Comparison of ENCODE assay signal across 8 cellular contexts in genomic region chr1:55640708-55641473, GRCh38.
DNase-seq lines count a peak whose midpoint lies in the region; ATAC-seq and TF ChIP-seq lines count a peak whose summit lies in the region.

No MANE protein-coding gene starts in this region.

- peaks cover 50% of the 10 kb centered on the region for H3K4me1 Mint-ChIP-seq in mesothelial cell of epicardium
- H3K4me1 Mint-ChIP-seq in glutamatergic neuron (ENCODE audit: low read depth, unreplicated experiment) = no peaks in the 10 kb centered on the region

- H3K36me3 Mint-ChIP-seq in mesothelial cell of epicardium = no peaks in the 10 kb centered on the region
- H3K36me3 Mint-ChIP-seq in glutamatergic neuron (ENCODE audit: unreplicated experiment) = peaks cover 4% of the 10 kb centered on the region

- H3K36me3 ChIP-seq in Peyer's patch = no peaks in the 10 kb centered on the region
- H3K36me3 ChIP-seq in stomach smooth muscle (ENCODE audit: control insufficient read depth in 2 of 2, insufficient read depth in 2 of 2, low read length in 2 of 2) = no peaks in the 10 kb centered on the region

- H3K27ac Mint-ChIP-seq in mesothelial cell of epicardium (peak overlapping the region; percentile 28), glutamatergic neuron (ENCODE audit: unreplicated experiment) (no peak overlapping the region)

- no peaks in the 10 kb centered on the region for H3K27me3 ChIP-seq in Peyer's patch
- no peaks in the 10 kb centered on the region for H3K27me3 ChIP-seq in stomach smooth muscle (ENCODE audit: control insufficient read depth in 1 of 2, insufficient read depth in 2 of 2, low read length in 2 of 2)

- TF ChIP-seq POLR2A in Peyer's patch (IDR thresholded peaks at IDR 0.05) = no peak

- TF ChIP-seq CTCF in AG09309 (IDR thresholded peaks at IDR 0.05; ENCODE audit: control insufficient read depth, insufficient read depth, low read depth, low read length, missing control alignments) = no peak
- no peak for TF ChIP-seq CTCF in Peyer's patch (IDR thresholded peaks at IDR 0.05)
- TF ChIP-seq CTCF in coronary artery (IDR thresholded peaks at IDR 0.05) = no peak
- TF ChIP-seq CTCF in mesothelial cell of epicardium (IDR thresholded peaks at IDR 0.05; ENCODE audit: unreplicated experiment) = no peak
- no peak for TF ChIP-seq CTCF in glutamatergic neuron (IDR thresholded peaks at IDR 0.05; ENCODE audit: partially characterized antibody, unreplicated experiment)

- H3K27me3 Mint-ChIP-seq in mesothelial cell of epicardium (ENCODE audit: low read depth) = no peaks in the 10 kb centered on the region
- no peaks in the 10 kb centered on the region for H3K27me3 Mint-ChIP-seq in glutamatergic neuron (ENCODE audit: unreplicated experiment)

- peak; percentile 83 for ATAC-seq in GM19395 (IDR thresholded peaks at IDR 0.05; ENCODE audit: unreplicated experiment)

- DNase-seq in AG09309 (ENCODE audit: low read depth) = peak; percentile 55
- DNase-seq in Peyer's patch = peak in 2 of 3 donors; percentile 49 to 74
- no peak for DNase-seq in coronary artery (ENCODE audit: low spot score)
- DNase-seq in mesothelial cell of epicardium (ENCODE audit: low spot score in 2 of 2, unreplicated experiment in 2 of 2) = no peak
- no peak for DNase-seq in foreskin melanocyte
- no peak for DNase-seq in glutamatergic neuron

- H3K9me3 Mint-ChIP-seq in mesothelial cell of epicardium (peaks cover 11% of the 10 kb centered on the region), glutamatergic neuron (ENCODE audit: unreplicated experiment) (no peaks in the 10 kb centered on the region)

- H3K4me1 ChIP-seq in Peyer's patch = no peaks in the 10 kb centered on the region
- H3K4me1 ChIP-seq in stomach smooth muscle (ENCODE audit: control insufficient read depth, insufficient read depth, low read length) = peaks cover 2% of the 10 kb centered on the region

- H3K27ac ChIP-seq in Peyer's patch = peak overlapping the region in 1 of 4 donors; percentile 33
- H3K27ac ChIP-seq in coronary artery = peak overlapping the region; percentile 63 to 70
- no peak overlapping the region for H3K27ac ChIP-seq in stomach smooth muscle (ENCODE audit: low read length)

- no peaks in the 10 kb centered on the region for H3K9me3 ChIP-seq in Peyer's patch
- H3K9me3 ChIP-seq in stomach smooth muscle (ENCODE audit: control insufficient read depth in 2 of 2, low read length in 2 of 2) = no peaks in the 10 kb centered on the region

- peak overlapping the region in 1 of 2 donors; percentile 50 for H3K9ac ChIP-seq in stomach smooth muscle (ENCODE audit: low read length in 2 of 2)

- H3K4me3 ChIP-seq in AG09309 (ENCODE audit: control insufficient read depth, low read depth, low read length) (no peak overlapping the region; the same call in 1 of the 2 replicates), Peyer's patch (peak overlapping the region in 1 of 4 donors; percentile 28), coronary artery (peak overlapping the region; percentile 52), stomach smooth muscle (ENCODE audit: low read length in 2 of 2) (peak overlapping the region; percentile 28 to 52)

- H3K4me3 Mint-ChIP-seq in mesothelial cell of epicardium (peak overlapping the region; percentile 16), glutamatergic neuron (ENCODE audit: unreplicated experiment) (no peak overlapping the region)

Comparison
In these comparisons a context has a peak if more than half of its experiments do, and no peak if none do; other contexts are left out.
1. DNase-seq: peak in AG09309 (single experiment) and Peyer's patch (2 of 3); none in coronary artery (single experiment), mesothelial cell of epicardium (0 of 2), foreskin melanocyte (single experiment) and glutamatergic neuron (single experiment).